ENCODE assay signal across 11 cellular contexts in the genomic region with DNA sequence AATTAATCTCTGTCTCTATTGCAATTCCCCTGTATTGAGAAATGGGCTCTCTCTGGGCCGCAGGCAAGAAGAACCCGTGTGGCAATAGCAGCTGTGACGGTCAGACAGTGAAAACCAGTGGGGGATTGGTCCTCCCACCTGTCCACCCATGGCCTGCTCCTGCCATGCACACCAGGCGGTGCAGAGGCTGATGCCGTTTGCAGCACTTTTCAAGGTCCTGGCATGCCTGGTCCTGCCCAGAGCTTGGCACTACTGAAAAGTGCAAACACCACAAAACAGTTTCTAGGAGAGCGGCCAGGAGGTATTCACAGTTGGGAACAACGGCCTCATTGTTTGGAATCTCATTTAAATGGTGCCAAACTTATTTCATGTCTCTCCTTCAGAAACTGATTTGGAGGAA. TPM values are rescaled to one million over a fixed set of nuclear protein-coding genes. Genes with fewer than 3 reads are reported as not detected.
DNase-seq lines count a peak whose midpoint lies in the region; ATAC-seq and TF ChIP-seq lines count a peak whose summit lies in the region.
"Had no signal": no experiment of that assay in that cellular context is flagged by ENCODE, and none has a peak within 500 bp of the region (broad histone marks: within the 10 kb centered on the region; RNA-seq: fewer than 3 reads in every experiment).

No MANE protein-coding gene starts in this region.

- no peaks in the 10 kb centered on the region for H3K4me1 ChIP-seq in CD8-positive, alpha-beta memory T cell (ENCODE audit: insufficient read depth, low read length)
- H3K4me1 ChIP-seq: Peyer's patch had no signal

- no peaks in the 10 kb centered on the region for H3K27me3 ChIP-seq in CD8-positive, alpha-beta memory T cell (ENCODE audit: insufficient read depth, low read length, poor library complexity, severe bottlenecking)
- H3K27me3 ChIP-seq: brain microvascular endothelial cell, Peyer's patch had no signal

- POLR2A ChIA-PET in CD8-positive, alpha-beta memory T cell (lab: Charles Lee), result no interaction called here

- no peaks in the 10 kb centered on the region for H3K36me3 ChIP-seq in CD8-positive, alpha-beta memory T cell (ENCODE audit: insufficient read depth, low read length)
- H3K36me3 ChIP-seq: Peyer's patch had no signal

- H3K4me3 Mint-ChIP-seq in neural crest cell, result peak overlapping the region; percentile 70
- H3K4me3 Mint-ChIP-seq in activated CD4-positive, alpha-beta T cell treated with anti-CD3 and anti-CD28 coated beads, Interleukin-2, amount 10 ng/mL, durations not matched to agents 24 days and 14 days, result no peak overlapping the region
- H3K4me3 Mint-ChIP-seq in CD8-positive, alpha-beta memory T cell, result no peak overlapping the region

- peak; percentile 68 for DNase-seq in DMS153 treated with DMSO at 0.1 percent for 48 hours (lab: John Stamatoyannopoulos, UW; ENCODE audit: unreplicated experiment)
- peak; percentile 54 to 85 for DNase-seq in NCI-H446 (lab: John Stamatoyannopoulos, UW)
- DNase-seq in cerebellar cortex (ENCODE audit: low spot score), result peak; percentile 39
- no peak for DNase-seq in neural crest cell (ENCODE audit: low read depth, low spot score)
- no peak for DNase-seq in OCI-M1 (lab: John Stamatoyannopoulos, UW)
- DNase-seq in activated CD4-positive, alpha-beta T cell treated with anti-CD3 and anti-CD28 coated beads, Interleukin-2, amount 10 ng/mL, durations not matched to agents 24 days and 14 days, result no peak
- no peak for DNase-seq in CD8-positive, alpha-beta memory T cell
- DNase-seq: activated CD4-positive, alpha-beta T cell treated with anti-CD3 and anti-CD28 coated beads, Interleukin-2, amount 50 U/mL, for 48 hours; brain microvascular endothelial cell; Peyer's patch had no signal

- no peak for ATAC-seq in GM21717 (IDR thresholded peaks at IDR 0.05; ENCODE audit: unreplicated experiment)

- peak overlapping the region; percentile 50 for H3K27ac Mint-ChIP-seq in neural crest cell (ENCODE audit: unreplicated experiment)
- no peak overlapping the region for H3K27ac Mint-ChIP-seq in activated CD4-positive, alpha-beta T cell treated with anti-CD3 and anti-CD28 coated beads, Interleukin-2, amount 10 ng/mL, durations not matched to agents 24 days and 14 days
- no peak overlapping the region for H3K27ac Mint-ChIP-seq in CD8-positive, alpha-beta memory T cell

- H3K27me3 Mint-ChIP-seq in neural crest cell (ENCODE audit: low read depth), result no peaks in the 10 kb centered on the region
- no peaks in the 10 kb centered on the region for H3K27me3 Mint-ChIP-seq in activated CD4-positive, alpha-beta T cell treated with anti-CD3 and anti-CD28 coated beads, Interleukin-2, amount 10 ng/mL, durations not matched to agents 24 days and 14 days
- H3K27me3 Mint-ChIP-seq in CD8-positive, alpha-beta memory T cell, result no peaks in the 10 kb centered on the region

- H3K36me3 Mint-ChIP-seq in neural crest cell (ENCODE audit: low read depth), result peaks cover 6% of the 10 kb centered on the region
- peaks cover 9% of the 10 kb centered on the region for H3K36me3 Mint-ChIP-seq in activated CD4-positive, alpha-beta T cell treated with anti-CD3 and anti-CD28 coated beads, Interleukin-2, amount 10 ng/mL, durations not matched to agents 24 days and 14 days (ENCODE audit: low read depth)
- peaks cover 0 to 4% (median 1%) of the 10 kb centered on the region in 3 donors for H3K36me3 Mint-ChIP-seq in CD8-positive, alpha-beta memory T cell

- no peaks in the 10 kb centered on the region for H3K9me3 ChIP-seq in CD8-positive, alpha-beta memory T cell (ENCODE audit: low read length)
- H3K9me3 ChIP-seq: Peyer's patch had no signal

- no peak for TF ChIP-seq CTCF in neural crest cell (conservative IDR thresholded peaks at IDR 0.05)

- intact Hi-C loops in activated CD4-positive, alpha-beta T cell treated with anti-CD3 and anti-CD28 coated beads, Interleukin-2, amount 10 ng/mL, durations not matched to agents 24 days and 14 days (cut with micrococcal nuclease), result no loop called here

- CTCF ChIA-PET in CD8-positive, alpha-beta memory T cell (lab: Charles Lee), result no interaction called here

- no peak overlapping the region for H3K4me3 ChIP-seq in CD8-positive, alpha-beta memory T cell (ENCODE audit: low read length)
- H3K4me3 ChIP-seq: Peyer's patch had no signal

- no peaks in the 10 kb centered on the region for H3K9me3 Mint-ChIP-seq in neural crest cell
- H3K9me3 Mint-ChIP-seq in activated CD4-positive, alpha-beta T cell treated with anti-CD3 and anti-CD28 coated beads, Interleukin-2, amount 10 ng/mL, durations not matched to agents 24 days and 14 days, result no peaks in the 10 kb centered on the region
- no peaks in the 10 kb centered on the region for H3K9me3 Mint-ChIP-seq in CD8-positive, alpha-beta memory T cell

- H3K27ac ChIP-seq in CD8-positive, alpha-beta memory T cell (ENCODE audit: low read depth, low read length), result no peak overlapping the region
- H3K27ac ChIP-seq: brain microvascular endothelial cell, Peyer's patch had no signal

- H3K4me1 Mint-ChIP-seq in neural crest cell, result peaks cover 22% of the 10 kb centered on the region
- H3K4me1 Mint-ChIP-seq in activated CD4-positive, alpha-beta T cell treated with anti-CD3 and anti-CD28 coated beads, Interleukin-2, amount 10 ng/mL, durations not matched to agents 24 days and 14 days, result peaks cover 3% of the 10 kb centered on the region
- H3K4me1 Mint-ChIP-seq in CD8-positive, alpha-beta memory T cell, result no peaks in the 10 kb centered on the region

RNA-seq across cellular contexts. Expression of gene PSPH, which starts 41.5 kb away (rescaled TPM):
- total RNA-seq in neural crest cell, result 42.5 and 43.9 TPM in 2 replicates
- total RNA-seq in activated CD4-positive, alpha-beta T cell treated with anti-CD3 and anti-CD28 coated beads, Interleukin-2, amount 10 ng/mL, durations not matched to agents 24 days and 14 days, result 23.8 and 25.8 TPM in 2 replicates
- 10 to 100 TPM; 26.7 TPM for total RNA-seq in CD8-positive, alpha-beta memory T cell
- polyA plus RNA-seq in CD8-positive, alpha-beta memory T cell, result 3.9 TPM

RNA-seq across cellular contexts. Expression of gene CCT6A, which starts 41.9 kb away (rescaled TPM):
- total RNA-seq in neural crest cell, result 221 and 229 TPM in 2 replicates
- total RNA-seq in activated CD4-positive, alpha-beta T cell treated with anti-CD3 and anti-CD28 coated beads, Interleukin-2, amount 10 ng/mL, durations not matched to agents 24 days and 14 days, result 339 and 342 TPM in 2 replicates
- total RNA-seq in CD8-positive, alpha-beta memory T cell, result 100 to 1,000 TPM; 348 to 361 TPM
- polyA plus RNA-seq in CD8-positive, alpha-beta memory T cell, result 93.3 TPM

RNA-seq across cellular contexts. Expression of gene NIPSNAP2, which starts 45.3 kb away (rescaled TPM):
- 51.2 and 54.3 TPM in 2 replicates for total RNA-seq in neural crest cell
- total RNA-seq in activated CD4-positive, alpha-beta T cell treated with anti-CD3 and anti-CD28 coated beads, Interleukin-2, amount 10 ng/mL, durations not matched to agents 24 days and 14 days, result 52.0 and 53.1 TPM in 2 replicates
- 10 to 100 TPM; 42.2 to 46.5 TPM for total RNA-seq in CD8-positive, alpha-beta memory T cell
- polyA plus RNA-seq in CD8-positive, alpha-beta memory T cell, result 36.4 TPM

RNA-seq across cellular contexts. Expression of gene SUMF2, which starts 54.4 kb away (rescaled TPM):
- total RNA-seq in neural crest cell, result 82.1 and 85.9 TPM in 2 replicates
- total RNA-seq in activated CD4-positive, alpha-beta T cell treated with anti-CD3 and anti-CD28 coated beads, Interleukin-2, amount 10 ng/mL, durations not matched to agents 24 days and 14 days, result 154 and 161 TPM in 2 replicates
- total RNA-seq in CD8-positive, alpha-beta memory T cell, result 100 to 1,000 TPM; 140 TPM
- polyA plus RNA-seq in CD8-positive, alpha-beta memory T cell, result 151 TPM

RNA-seq across cellular contexts. Expression of gene MRPS17, which starts 58.0 kb away (rescaled TPM):
- total RNA-seq in neural crest cell, result 20.3 and 22.5 TPM in 2 replicates
- 36.4 and 37.6 TPM in 2 replicates for total RNA-seq in activated CD4-positive, alpha-beta T cell treated with anti-CD3 and anti-CD28 coated beads, Interleukin-2, amount 10 ng/mL, durations not matched to agents 24 days and 14 days
- 10 to 100 TPM; 34.3 to 35.5 TPM for total RNA-seq in CD8-positive, alpha-beta memory T cell
- polyA plus RNA-seq in CD8-positive, alpha-beta memory T cell, result 19.0 TPM

Comparison
In these comparisons a context has a peak if more than half of its experiments do, and no peak if none do; other contexts are left out.
1. DNase-seq: peak in DMS153 treated with DMSO at 0.1 percent for 48 hours (single experiment), NCI-H446 (2 of 2) and cerebellar cortex (single experiment); none in neural crest cell (single experiment), OCI-M1 (single experiment), activated CD4-positive, alpha-beta T cell treated with anti-CD3 and anti-CD28 coated beads, Interleukin-2, amount 10 ng/mL, durations not matched to agents 24 days and 14 days (single experiment) and CD8-positive, alpha-beta memory T cell (0 of 5).